Comparison of ENCODE assay signal across 16 cellular contexts in genomic region chr4:73066928-73067327, GRCh38. TPM values are rescaled to one million over a fixed set of nuclear protein-coding genes. Genes with fewer than 3 reads are reported as not detected.
DNase-seq lines count a peak whose midpoint lies in the region; ATAC-seq and TF ChIP-seq lines count a peak whose summit lies in the region.
"Had no signal": no experiment of that assay in that cellular context is flagged by ENCODE, and none has a peak within 500 bp of the region (broad histone marks: within the 10 kb centered on the region; RNA-seq: fewer than 3 reads in every experiment).

No MANE protein-coding gene starts in this region.

- no peak overlapping the region for H3K4me3 Mint-ChIP-seq in T-helper 17 cell
- H3K4me3 Mint-ChIP-seq in central memory CD8-positive, alpha-beta T cell, result peak overlapping the region; percentile 18

- H3K4me1 ChIP-seq in subcutaneous abdominal adipose tissue (ENCODE audit: control insufficient read depth in 5 of 5, insufficient read depth in 5 of 5, low read length in 5 of 5), result peaks cover 8 to 29% (median 20%) of the 10 kb centered on the region in 5 donors
- H3K4me1 ChIP-seq: parathyroid adenoma had no signal

- H3K9me3 ChIP-seq in T-helper 17 cell (ENCODE audit: control insufficient read depth, low read length, poor library complexity, severe bottlenecking) (no peaks in the 10 kb centered on the region), subcutaneous abdominal adipose tissue (ENCODE audit: control insufficient read depth in 5 of 5, low read length in 5 of 5) (no peaks in the 10 kb centered on the region)
- H3K9me3 ChIP-seq: spleen, tibial nerve had no signal

- H3K36me3 ChIP-seq in subcutaneous abdominal adipose tissue (ENCODE audit: control insufficient read depth in 5 of 5, insufficient read depth in 5 of 5, low read length in 5 of 5), result peaks cover 4 to 23% (median 17%) of the 10 kb centered on the region in 5 donors

- H3K9me3 Mint-ChIP-seq in central memory CD8-positive, alpha-beta T cell, result no peaks in the 10 kb centered on the region

- no peak for TF ChIP-seq CTCF in GM10266 (IDR thresholded peaks at IDR 0.05; ENCODE audit: control insufficient read depth, insufficient read depth, low read depth, missing control alignments)

- DNase-seq in activated naive CD4-positive, alpha-beta T cell treated with Interleukin-2 at 50 U/mL for 16 hours, result peak; percentile 22
- no peak for DNase-seq in activated naive CD4-positive, alpha-beta T cell (lab: John Stamatoyannopoulos, UW)
- peak in 2 of 3 donors; percentile 13 to 23 for DNase-seq in T-helper 17 cell
- DNase-seq in central memory CD8-positive, alpha-beta T cell (ENCODE audit: low spot score in 2 of 2), result no peak
- DNase-seq in GM10266 (ENCODE audit: extremely low spot score), result no peak
- DNase-seq in dedifferentiated amniotic fluid mesenchymal stem cell (ENCODE audit: extremely low spot score), result no peak
- DNase-seq: activated CD8-positive, alpha-beta memory T cell treated with anti-CD3 and anti-CD28 coated beads for 24 hours; anterior cingulate cortex; NCI-H1417 treated with DMSO at 0.1 percent for 48 hours; NCI-H345; PC-9; spleen had no signal

- H3K36me3 Mint-ChIP-seq in T-helper 17 cell (ENCODE audit: low read depth), result no peaks in the 10 kb centered on the region
- H3K36me3 Mint-ChIP-seq in central memory CD8-positive, alpha-beta T cell (ENCODE audit: insufficient read depth), result peaks cover 41% of the 10 kb centered on the region

- H3K27me3 Mint-ChIP-seq in T-helper 17 cell, result no peaks in the 10 kb centered on the region
- no peaks in the 10 kb centered on the region for H3K27me3 Mint-ChIP-seq in central memory CD8-positive, alpha-beta T cell

- no peak overlapping the region for H3K4me3 ChIP-seq in subcutaneous abdominal adipose tissue (ENCODE audit: low read depth in 1 of 5, low read length in 5 of 5)
- H3K4me3 ChIP-seq: PC-9, spleen, tibial nerve had no signal

- H3K27ac ChIP-seq in subcutaneous abdominal adipose tissue (ENCODE audit: low read depth, low read length), result peak overlapping the region; percentile 1
- H3K27ac ChIP-seq: parathyroid adenoma, PC-9, tibial nerve had no signal

- H3K4me1 Mint-ChIP-seq in T-helper 17 cell, result peaks cover 36% of the 10 kb centered on the region
- H3K4me1 Mint-ChIP-seq in central memory CD8-positive, alpha-beta T cell, result peaks cover 39% of the 10 kb centered on the region

- peak overlapping the region; percentile 99 for H3K27ac Mint-ChIP-seq in T-helper 17 cell
- peak overlapping the region; percentile 97 for H3K27ac Mint-ChIP-seq in central memory CD8-positive, alpha-beta T cell (ENCODE audit: low read depth)

- H3K27me3 ChIP-seq in subcutaneous abdominal adipose tissue (ENCODE audit: control insufficient read depth in 5 of 5, insufficient read depth in 4 of 5, low read length in 5 of 5), result peaks cover 0 to 4% (median 0%) of the 10 kb centered on the region in 5 donors
- H3K27me3 ChIP-seq: spleen, tibial nerve had no signal

- ATAC-seq in T-helper 17 cell (peak; percentile 31), esophagus mucosa (no peak)
- ATAC-seq in central memory CD8-positive, alpha-beta T cell (replicated peaks; ENCODE audit: extremely low read depth, poor library complexity, severe bottlenecking), result no peak

- no peak overlapping the region for H3K9ac ChIP-seq in subcutaneous abdominal adipose tissue (ENCODE audit: low read length in 5 of 5)
- H3K9ac ChIP-seq: parathyroid adenoma had no signal

RNA-seq across cellular contexts. Expression of gene COX18, which starts 2.6 kb away (rescaled TPM):
- total RNA-seq in T-helper 17 cell (10 to 100 TPM in 1 of 2 donors, 1 to 10 TPM in 1; 9.2 to 10.3 TPM), esophagus mucosa (11.0 TPM)

Comparison
In these comparisons a context has a peak if more than half of its experiments do, and no peak if none do; other contexts are left out.
1. DNase-seq: peak in activated naive CD4-positive, alpha-beta T cell treated with Interleukin-2 at 50 U/mL for 16 hours (single experiment) and T-helper 17 cell (2 of 3); none in activated naive CD4-positive, alpha-beta T cell (0 of 4), central memory CD8-positive, alpha-beta T cell (0 of 2), GM10266 (single experiment) and dedifferentiated amniotic fluid mesenchymal stem cell (single experiment).